ENCODE assay signal across 11 cellular contexts in genomic region chr17:9273334-9274118, GRCh38.
DNase-seq lines count a peak whose midpoint lies in the region; ATAC-seq and TF ChIP-seq lines count a peak whose summit lies in the region.
"Had no signal": no experiment of that assay in that cellular context is flagged by ENCODE, and none has a peak within 500 bp of the region (broad histone marks: within the 10 kb centered on the region; RNA-seq: fewer than 3 reads in every experiment).

No MANE protein-coding gene starts in this region.

- TF ChIP-seq POLR2A in esophagus squamous epithelium (IDR thresholded peaks at IDR 0.05) (no peak), ovary (IDR thresholded peaks at IDR 0.05) (no peak), vagina (IDR thresholded peaks at IDR 0.05) (no peak)

- WGBS in esophagus squamous epithelium, 2 donors: 62 to 74% methylated on average over 16 to 18 of the region's 19 CpGs
- WGBS in ovary, 3 donors: 29 to 38% (median 31%) methylated on average over 19 of the region's 19 CpGs

- TF ChIP-seq EP300 in ovary (IDR thresholded peaks at IDR 0.05): no peak

- H3K4me1 ChIP-seq in esophagus squamous epithelium (no peaks in the 10 kb centered on the region), ovary (ENCODE audit: insufficient read depth) (peaks cover 4% of the 10 kb centered on the region), vagina (no peaks in the 10 kb centered on the region)
- H3K4me1 ChIP-seq: BE2C had no signal

- H3K4me3 ChIP-seq in esophagus squamous epithelium (peak overlapping the region in 1 of 4 donors; percentile 37), ovary (no peak overlapping the region), vagina (peak overlapping the region in 1 of 2 donors; percentile 10)

- ATAC-seq in Right ventricle myocardium inferior (peak; percentile 47), HG02571 (IDR thresholded peaks at IDR 0.05; ENCODE audit: unreplicated experiment) (no peak), GM21526 (IDR thresholded peaks at IDR 0.05; ENCODE audit: low FRiP score, unreplicated experiment) (no peak)

- DNase-seq in Right ventricle myocardium inferior (ENCODE audit: missing footprints): no peak
- no peak for DNase-seq in cardiac septum (ENCODE audit: low spot score)
- no peak for DNase-seq in esophagus squamous epithelium (lab: John Stamatoyannopoulos, UW)
- peak in 3 of 5 donors; percentile 34 to 51 (median 45) for DNase-seq in ovary
- DNase-seq in vagina (ENCODE audit: extremely low spot score in 2 of 2): no peak
- no peak for DNase-seq in COR-L47 (lab: John Stamatoyannopoulos, UW)
- DNase-seq: BE2C, NCI-H2107, T-cell had no signal

- no peaks in the 10 kb centered on the region for H3K9me3 ChIP-seq in esophagus squamous epithelium
- no peaks in the 10 kb centered on the region for H3K9me3 ChIP-seq in ovary
- H3K9me3 ChIP-seq in vagina: no peaks in the 10 kb centered on the region
- H3K9me3 ChIP-seq: BE2C had no signal

- intact Hi-C loops in Right ventricle myocardium inferior (cut with DNase I): no loop called here
- intact Hi-C loops in cardiac septum (cut with DNase I): no loop called here
- intact Hi-C loops in esophagus squamous epithelium (cut with DNase I): no loop called here
- intact Hi-C loops in ovary (cut with DNase I): no loop called here
- intact Hi-C loops in vagina (cut with DNase I): no loop called here

- no peak for TF ChIP-seq CTCF in esophagus squamous epithelium (IDR thresholded peaks at IDR 0.05)
- TF ChIP-seq CTCF in ovary (IDR thresholded peaks at IDR 0.05): no peak
- TF ChIP-seq CTCF in vagina (IDR thresholded peaks at IDR 0.05): no peak

- H3K27ac ChIP-seq in esophagus squamous epithelium: peak overlapping the region; percentile 30 to 66 (median 52)
- no peak overlapping the region for H3K27ac ChIP-seq in ovary
- peak overlapping the region; percentile 59 for H3K27ac ChIP-seq in vagina

- H3K27me3 ChIP-seq in esophagus squamous epithelium (no peaks in the 10 kb centered on the region), ovary (no peaks in the 10 kb centered on the region), vagina (no peaks in the 10 kb centered on the region)
- H3K27me3 ChIP-seq: BE2C had no signal

- H3K36me3 ChIP-seq in esophagus squamous epithelium: no peaks in the 10 kb centered on the region
- no peaks in the 10 kb centered on the region for H3K36me3 ChIP-seq in ovary
- H3K36me3 ChIP-seq in vagina: no peaks in the 10 kb centered on the region
- H3K36me3 ChIP-seq: BE2C had no signal

Comparison
In these comparisons a context has a peak if more than half of its experiments do, and no peak if none do; other contexts are left out.
1. DNase-seq: peak in ovary (3 of 5); none in Right ventricle myocardium inferior (single experiment), cardiac septum (single experiment), esophagus squamous epithelium (single experiment), vagina (0 of 2) and COR-L47 (single experiment).
2. H3K27ac ChIP-seq: peak in esophagus squamous epithelium (4 of 4) and vagina (single experiment); none in ovary (0 of 2).